Comparison of ENCODE assay signal across 7 cellular contexts in genomic region chr10:58511765-58512469, GRCh38. TPM values are rescaled to one million over a fixed set of nuclear protein-coding genes. Genes with fewer than 3 reads are reported as not detected.
DNase-seq lines count a peak whose midpoint lies in the region; ATAC-seq and TF ChIP-seq lines count a peak whose summit lies in the region.

No MANE protein-coding gene starts in this region.

- H3K27ac Mint-ChIP-seq in immature natural killer cell = no peak overlapping the region
- H3K27ac Mint-ChIP-seq in stimulated activated memory B cell treated with anti-CD40 and anti-IgM and Interleukin-4, amounts not matched to agents 10 μg/mL and 1 μg/mL and 100 μg/mL, for 72 hours = no peak overlapping the region

- H3K4me3 ChIP-seq in HFF-Myc (replicated peaks; ENCODE audit: low read depth, low read length) = peak overlapping the region; percentile 86
- H3K4me3 ChIP-seq in adrenal gland = peak overlapping the region in 1 of 4 donors; percentile 80

- H3K9me3 Mint-ChIP-seq in immature natural killer cell = peaks cover 0 to 5% (median under 1%) of the 10 kb centered on the region in 6 donors
- no peaks in the 10 kb centered on the region for H3K9me3 Mint-ChIP-seq in stimulated activated memory B cell treated with anti-CD40 and anti-IgM and Interleukin-4, amounts not matched to agents 10 μg/mL and 1 μg/mL and 100 μg/mL, for 72 hours

- no peaks in the 10 kb centered on the region for H3K36me3 ChIP-seq in adrenal gland (replicated peaks in 1 of 2)

- TF ChIP-seq CTCF in HFF-Myc (IDR thresholded peaks at IDR 0.05; ENCODE audit: low read depth, low read length, missing control alignments) (no peak), adrenal gland (IDR thresholded peaks at IDR 0.05) (no peak)

- H3K27me3 Mint-ChIP-seq in immature natural killer cell (ENCODE audit: low read depth in 3 of 3) = peaks cover 0 to 8% (median 3%) of the 10 kb centered on the region in 3 donors
- H3K27me3 Mint-ChIP-seq in stimulated activated memory B cell treated with anti-CD40 and anti-IgM and Interleukin-4, amounts not matched to agents 10 μg/mL and 1 μg/mL and 100 μg/mL, for 72 hours = peaks cover 28% of the 10 kb centered on the region

- no peak for DNase-seq in HFF-Myc (ENCODE audit: extremely low read depth, low read depth)
- peak; percentile 15 to 54 (median 25) for DNase-seq in adrenal gland
- no peak for DNase-seq in immature natural killer cell
- no peak for DNase-seq in NCI-H1694 (lab: John Stamatoyannopoulos, UW)
- no peak for DNase-seq in cerebellar nuclear complex (lab: John Stamatoyannopoulos, UW)

- peaks cover 10 to 12% of the 10 kb centered on the region in 2 donors for H3K4me1 Mint-ChIP-seq in immature natural killer cell
- H3K4me1 Mint-ChIP-seq in stimulated activated memory B cell treated with anti-CD40 and anti-IgM and Interleukin-4, amounts not matched to agents 10 μg/mL and 1 μg/mL and 100 μg/mL, for 72 hours = peaks cover 14% of the 10 kb centered on the region

- peak overlapping the region in 3 of 5 donors; percentile 35 to 83 (median 35) for H3K27ac ChIP-seq in adrenal gland

- peak overlapping the region; percentile 74 to 85 (median 81) for H3K4me3 Mint-ChIP-seq in immature natural killer cell
- H3K4me3 Mint-ChIP-seq in stimulated activated memory B cell treated with anti-CD40 and anti-IgM and Interleukin-4, amounts not matched to agents 10 μg/mL and 1 μg/mL and 100 μg/mL, for 72 hours = peak overlapping the region; percentile 54

- H3K4me1 ChIP-seq in adrenal gland (replicated peaks in 1 of 2) = peaks cover 0 to 8% of the 10 kb centered on the region in 2 donors

- no peaks in the 10 kb centered on the region for H3K9me3 ChIP-seq in adrenal gland (replicated peaks in 1 of 3)

- no peak for TF ChIP-seq POLR2A in adrenal gland (IDR thresholded peaks at IDR 0.05)

- intact Hi-C loops in adrenal gland (cut with DNase I) = no loop called here

- ATAC-seq in stimulated activated memory B cell treated with anti-CD40 and anti-IgM and Interleukin-4, amounts not matched to agents 10 μg/mL and 1 μg/mL and 100 μg/mL, for 72 hours = no peak
- ATAC-seq in HG02981 (IDR thresholded peaks at IDR 0.05; ENCODE audit: unreplicated experiment) = no peak

- no peaks in the 10 kb centered on the region for H3K27me3 ChIP-seq in adrenal gland

- peaks cover 0 to 5% (median 4%) of the 10 kb centered on the region in 3 donors for H3K36me3 Mint-ChIP-seq in immature natural killer cell
- no peaks in the 10 kb centered on the region for H3K36me3 Mint-ChIP-seq in stimulated activated memory B cell treated with anti-CD40 and anti-IgM and Interleukin-4, amounts not matched to agents 10 μg/mL and 1 μg/mL and 100 μg/mL, for 72 hours

- 6 to 10% (median 7%) methylated on average over 25 of the region's 25 CpGs for WGBS in adrenal gland, 4 donors

RNA-seq across cellular contexts. Expression of gene BICC1, which starts 0.8 kb away (rescaled TPM):
- total RNA-seq in adrenal gland = 10 to 100 TPM in 4 of 8 donors, 1 to 10 TPM in 4; 5.9 to 25.9 (median 11.4) TPM
- 1 to 10 TPM; 4.5 to 5.9 (median 5.7) TPM for polyA plus RNA-seq in adrenal gland
- under 1 TPM in 2 of 3 donors, not detected in 1; 0.08 to 0.11 TPM for polyA plus RNA-seq in immature natural killer cell

Comparison
In these comparisons a context has a peak if more than half of its experiments do, and no peak if none do; other contexts are left out.
1. DNase-seq: peak in adrenal gland (7 of 7); none in HFF-Myc (single experiment), immature natural killer cell (0 of 3), NCI-H1694 (single experiment) and cerebellar nuclear complex (0 of 2).
2. RNA of gene BICC1, which starts 0.8 kb away (polyA plus RNA-seq): 4.5 to 5.9 TPM in adrenal gland; 0.08 to 0.11 TPM in immature natural killer cell; every median in the first group is over 4 times any median in the second.